Comparison of ENCODE assay signal across 11 cellular contexts in genomic region chr7:138565451-138566114, GRCh38.
DNase-seq lines count a peak whose midpoint lies in the region; ATAC-seq and TF ChIP-seq lines count a peak whose summit lies in the region.
"Had no signal": no experiment of that assay in that cellular context is flagged by ENCODE, and none has a peak within 500 bp of the region (broad histone marks: within the 10 kb centered on the region; RNA-seq: fewer than 3 reads in every experiment).

No MANE protein-coding gene starts in this region.

- H3K27ac ChIP-seq in DND-41 (ENCODE audit: low read length) = no peak overlapping the region

- peaks cover 98% of the 10 kb centered on the region for H3K36me3 ChIP-seq in DND-41 (ENCODE audit: insufficient read depth, low read length)

- ATAC-seq in DND-41 (ENCODE audit: insufficient read depth, low read depth) (0 out of 3 replicates have a peak, but pooled peaks have one; percentile 27), HG03439 (IDR thresholded peaks at IDR 0.05; ENCODE audit: unreplicated experiment) (no peak)
- no peak for ATAC-seq in activated naive CD4-positive, alpha-beta T cell treated with anti-CD3 and anti-CD28 coated beads, Interleukin-2, amount 50 U/mL, for 72 hours

- H3K36me3 Mint-ChIP-seq in activated naive CD4-positive, alpha-beta T cell treated with anti-CD3 and anti-CD28 coated beads, Interleukin-2, amount 50 U/mL, for 72 hours = peaks cover 54 to 72% of the 10 kb centered on the region in 2 donors

- DNase-seq in DND-41 (peak; percentile 46), MV-4-11 (lab: John Stamatoyannopoulos, UW) (peak; percentile 96), cardiac fibroblast (ENCODE audit: low read depth in 2 of 2) (peak; percentile 90 to 91), lung microvascular endothelial cell (ENCODE audit: low read depth in 2 of 2) (peak; percentile 33 to 45), NCI-H1105 (lab: John Stamatoyannopoulos, UW) (no peak), epidermal melanocyte (ENCODE audit: insufficient read length, low spot score) (no peak)
- DNase-seq in activated naive CD4-positive, alpha-beta T cell treated with anti-CD3 and anti-CD28 coated beads, Interleukin-2, amount 50 U/mL, for 72 hours (ENCODE audit: low spot score in 2 of 2) = no peak
- DNase-seq: activated CD4-positive, alpha-beta T cell treated with anti-CD3 and anti-CD28 coated beads for 4 hours; NCI-H774; small intestine had no signal

- no peak overlapping the region for H3K9ac ChIP-seq in DND-41 (ENCODE audit: low read depth, low read length)

- H4K20me1 ChIP-seq in DND-41 (ENCODE audit: insufficient read depth, low read length) = no peaks in the 10 kb centered on the region

- H3K4me3 ChIP-seq in DND-41 (ENCODE audit: low read depth in 1 of 2, low read length in 2 of 2) (no peak overlapping the region), cardiac fibroblast (replicated peaks in 1 of 2; ENCODE audit: low read depth in 2 of 2, low read length in 2 of 2) (no peak overlapping the region)

- TF ChIP-seq CTCF in DND-41 (IDR thresholded peaks at IDR 0.05; ENCODE audit: borderline replicate concordance, extremely low read depth, low read length, poor library complexity, severe bottlenecking) = no peak
- no peak for TF ChIP-seq CTCF in cardiac fibroblast (IDR thresholded peaks at IDR 0.05; ENCODE audit: low read depth, low read length)

- peaks cover 64% of the 10 kb centered on the region for H3K9me3 ChIP-seq in DND-41 (ENCODE audit: insufficient read depth, low read length, severe bottlenecking)

- H3K4me2 ChIP-seq in DND-41 (ENCODE audit: insufficient read depth, low read length) = no peak overlapping the region

- H3K4me1 ChIP-seq in DND-41 (ENCODE audit: insufficient read depth, low read length) = no peaks in the 10 kb centered on the region

- H3K9me3 Mint-ChIP-seq in activated naive CD4-positive, alpha-beta T cell treated with anti-CD3 and anti-CD28 coated beads, Interleukin-2, amount 50 U/mL, for 72 hours = peaks cover 24 to 35% of the 10 kb centered on the region in 2 donors

- H3K27me3 ChIP-seq in DND-41 (ENCODE audit: insufficient read depth, low read length, poor library complexity) = no peaks in the 10 kb centered on the region

- no peak overlapping the region for H3K27ac Mint-ChIP-seq in activated naive CD4-positive, alpha-beta T cell treated with anti-CD3 and anti-CD28 coated beads, Interleukin-2, amount 50 U/mL, for 72 hours

- H2AFZ ChIP-seq in DND-41 (ENCODE audit: low read depth, low read length) = no peak overlapping the region

- H3K79me2 ChIP-seq in DND-41 (ENCODE audit: insufficient read depth, low read length) = no peaks in the 10 kb centered on the region

Comparison
In these comparisons a context has a peak if more than half of its experiments do, and no peak if none do; other contexts are left out.
1. DNase-seq: peak in DND-41 (single experiment), MV-4-11 (single experiment), cardiac fibroblast (2 of 2) and lung microvascular endothelial cell (2 of 2); none in NCI-H1105 (single experiment), activated naive CD4-positive, alpha-beta T cell treated with anti-CD3 and anti-CD28 coated beads, Interleukin-2, amount 50 U/mL, for 72 hours (0 of 2) and epidermal melanocyte (single experiment).